Comparison of ENCODE assay signal across 22 cellular contexts in the genomic region with DNA sequence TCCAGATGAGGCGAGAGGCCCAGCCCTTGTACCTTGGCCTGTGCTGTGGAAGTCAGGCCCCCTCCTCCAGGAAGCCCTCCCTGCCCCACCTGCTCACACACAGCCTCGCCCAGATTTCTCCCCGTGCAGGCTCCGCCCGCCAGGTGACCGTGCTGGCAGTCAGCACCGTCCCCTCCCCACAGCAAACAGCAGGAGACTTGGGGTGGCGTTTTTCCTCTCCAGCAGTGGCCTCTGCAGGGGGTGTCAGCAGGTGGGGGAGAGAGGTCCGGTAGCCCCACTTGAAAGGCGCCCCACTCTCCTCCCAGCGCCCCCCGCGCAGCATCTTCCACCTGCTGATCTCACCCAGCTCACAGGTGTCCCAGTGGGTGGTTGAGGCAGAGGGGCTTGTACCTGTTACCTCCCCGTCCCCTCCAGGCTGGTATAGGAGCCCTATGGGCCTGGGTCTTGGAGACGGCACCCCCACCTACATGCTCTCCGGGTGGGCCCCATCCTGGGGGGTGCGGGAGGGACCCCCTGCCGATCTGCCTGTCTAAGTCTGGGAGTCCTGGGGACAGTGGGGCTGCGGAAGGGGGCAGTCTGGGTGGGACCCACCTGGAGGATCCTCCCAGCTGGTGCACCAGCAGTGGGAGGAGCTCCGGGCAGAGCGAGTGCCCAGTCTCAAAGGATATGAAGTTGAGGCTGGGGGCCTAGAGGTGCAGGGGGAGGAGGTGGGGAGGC. TPM values are rescaled to one million over a fixed set of nuclear protein-coding genes. Genes with fewer than 3 reads are reported as not detected.
DNase-seq lines count a peak whose midpoint lies in the region; ATAC-seq and TF ChIP-seq lines count a peak whose summit lies in the region.
"Had no signal": no experiment of that assay in that cellular context is flagged by ENCODE, and none has a peak within 500 bp of the region (broad histone marks: within the 10 kb centered on the region; RNA-seq: fewer than 3 reads in every experiment).

No MANE protein-coding gene starts in this region.

- no peaks in the 10 kb centered on the region for H3K4me1 Mint-ChIP-seq in WTC11
- H3K4me1 Mint-ChIP-seq: CD14-positive monocyte had no signal

- POLR2A ChIA-PET in HCT116 (lab: Charles Lee): no interaction called here
- POLR2A ChIA-PET in WTC11 (lab: Charles Lee): no interaction called here

- peak overlapping the region; percentile 94 for H2BK5ac ChIP-seq in neuronal stem cell (ENCODE audit: low read length)

- H3K9me3 ChIP-seq in HCT116 (ENCODE audit: control insufficient read depth in 1 of 2, insufficient read depth in 1 of 2, low read depth in 1 of 2, low read length in 2 of 2) (no peaks in the 10 kb centered on the region), neuronal stem cell (replicated peaks in 1 of 2; ENCODE audit: control insufficient read depth in 2 of 2, insufficient read depth in 1 of 2, low read depth in 1 of 2, low read length in 2 of 2) (no peaks in the 10 kb centered on the region)
- H3K9me3 ChIP-seq: SK-N-SH had no signal

- H3K4me1 ChIP-seq in HCT116 (ENCODE audit: control insufficient read depth in 1 of 2, insufficient read depth in 2 of 2, low read length in 2 of 2): peaks cover 9 to 43% of the 10 kb centered on the region in 2 experiments; a peak in 3 of 4 replicates
- peaks cover 17 to 28% of the 10 kb centered on the region in 2 donors for H3K4me1 ChIP-seq in neuronal stem cell (ENCODE audit: control insufficient read depth in 2 of 2, insufficient read depth in 1 of 2, low read depth in 1 of 2, low read length in 2 of 2)

- RAD21 ChIA-PET in HCT116 (lab: Charles Lee; ENCODE audit: low non-redundant PET in 1 of 2, low total read pairs in 2 of 2, uncharacterized antibody in 2 of 2, unreplicated experiment in 2 of 2): interaction anchor here (1.2 to 1.9 kb wide), 2 partner anchors 43 kb away, joined by 4 to 5 read pairs; no protein-coding TSS in a partner anchor

- 0 out of 2 replicates have a peak overlapping the region, but pooled peaks have one; percentile 19 for H3K4me2 ChIP-seq in HCT116 (ENCODE audit: low read length)
- no peak overlapping the region for H3K4me2 ChIP-seq in neuronal stem cell (ENCODE audit: insufficient read depth, low read length, poor library complexity, severe bottlenecking)
- H3K4me2 ChIP-seq: SK-N-SH had no signal

- H3K36me3 Mint-ChIP-seq in WTC11: no peaks in the 10 kb centered on the region
- H3K36me3 Mint-ChIP-seq: CD14-positive monocyte had no signal

- DNase-seq in NCI-H345 (lab: John Stamatoyannopoulos, UW) (peak; percentile 57), NCI-H345 treated with DMSO at 0.1 percent for 48 hours (lab: John Stamatoyannopoulos, UW; ENCODE audit: unreplicated experiment) (no peak), HCT116 (ENCODE audit: low read depth, low spot score) (no peak), WTC11 (ENCODE audit: low spot score) (no peak), neuronal stem cell (ENCODE audit: low spot score) (no peak), germinal center (ENCODE audit: low spot score) (no peak), substantia nigra (lab: John Stamatoyannopoulos, UW) (no peak)
- DNase-seq: EL, GF-D8, HCEC 1CT, IMR-90, NCI-H1105, NCI-H1694, NCI-H2081, NCI-H2171 treated with DMSO at 0.1 percent for 48 hours, NCI-H510A, PC-3, SIG-M5, SK-N-SH had no signal

- TF ChIP-seq CTCF in HCT116 (IDR thresholded peaks at IDR 0.05 in 2 of 3, conservative IDR thresholded peaks at IDR 0.05 in 1 of 3; ENCODE audit: borderline replicate concordance in 1 of 3, insufficient read depth in 1 of 3, low read depth in 2 of 3, low read length in 2 of 3): no peak
- TF ChIP-seq CTCF in WTC11 (IDR thresholded peaks at IDR 0.05): no peak

- H3K9me3 Mint-ChIP-seq in WTC11: no peaks in the 10 kb centered on the region
- H3K9me3 Mint-ChIP-seq: CD14-positive monocyte had no signal

- intact Hi-C loops in HCT116 (cut with micrococcal nuclease): no loop called here

- H4K8ac ChIP-seq in neuronal stem cell (ENCODE audit: low read depth, low read length): no peak overlapping the region

- no peaks in the 10 kb centered on the region for H3K79me2 ChIP-seq in HCT116 (ENCODE audit: insufficient read depth, low read length)

- no peaks in the 10 kb centered on the region for H4K20me1 ChIP-seq in HCT116 (ENCODE audit: insufficient read depth)

- no peak overlapping the region for H3K4me3 Mint-ChIP-seq in WTC11
- H3K4me3 Mint-ChIP-seq: CD14-positive monocyte had no signal

- H3K4ac ChIP-seq in neuronal stem cell (ENCODE audit: low read length): peak overlapping the region; percentile 53

- H2AK5ac ChIP-seq in neuronal stem cell (ENCODE audit: low read depth, low read length): peak overlapping the region; percentile 100

- H3K9ac ChIP-seq in HCT116 (ENCODE audit: low read length): no peak overlapping the region; the same call in 1 of the 2 replicates
- no peak overlapping the region for H3K9ac ChIP-seq in neuronal stem cell (ENCODE audit: low read depth, low read length, poor library complexity)
- H3K9ac ChIP-seq: SK-N-SH had no signal

- no peak for TF ChIP-seq POLR2A in HCT116 (IDR thresholded peaks at IDR 0.05; ENCODE audit: borderline replicate concordance, extremely low read depth, insufficient read depth, insufficient read length)

- no peaks in the 10 kb centered on the region for H3K9me2 ChIP-seq in HCT116 (ENCODE audit: insufficient read depth)
- H3K9me2 ChIP-seq: SK-N-SH had no signal

- peak overlapping the region; percentile 94 for H3K18ac ChIP-seq in neuronal stem cell (ENCODE audit: low read length)

- H3K14ac ChIP-seq in neuronal stem cell (ENCODE audit: low read length): no peak overlapping the region

- H3K27me3 Mint-ChIP-seq in WTC11 (ENCODE audit: low read depth): no peaks in the 10 kb centered on the region

- H3K27ac ChIP-seq in HCT116 (ENCODE audit: low read depth, low read length): no peak overlapping the region; the same call in 1 of the 2 replicates
- no peak overlapping the region for H3K27ac ChIP-seq in neuronal stem cell (replicated peaks; ENCODE audit: low read length)
- H3K27ac ChIP-seq in substantia nigra (ENCODE audit: low read depth, low read length, poor library complexity, severe bottlenecking): no peak overlapping the region

- WGBS in neuronal stem cell (ENCODE audit: extremely low coverage in 2 of 2, insufficient read length in 2 of 2, insufficient replicate concordance in 1 of 2), 2 donors: no CpG with 5 or more reads among the region's 21 CpGs

- H3K27me3 ChIP-seq in HCT116 (ENCODE audit: insufficient read depth, low read length) (no peaks in the 10 kb centered on the region), neuronal stem cell (ENCODE audit: control insufficient read depth in 3 of 3, insufficient read depth in 3 of 3, low read depth in 1 of 3, low read length in 3 of 3) (peaks cover 0 to 58% (median 2%) of the 10 kb centered on the region in 3 experiments)

- TF ChIP-seq RAD21 in HCT116 (IDR thresholded peaks at IDR 0.05; ENCODE audit: low read depth): no peak

- H3K23ac ChIP-seq in neuronal stem cell (ENCODE audit: low read depth, low read length, poor library complexity): peak overlapping the region; percentile 95

- H3K27ac Mint-ChIP-seq in WTC11: no peak overlapping the region
- H3K27ac Mint-ChIP-seq: CD14-positive monocyte had no signal

- no peak overlapping the region for H2BK120ac ChIP-seq in neuronal stem cell (ENCODE audit: low read depth, low read length)

- H3K79me1 ChIP-seq in neuronal stem cell (ENCODE audit: low read depth, low read length): no peaks in the 10 kb centered on the region

- CTCF ChIA-PET in HCT116 (lab: Charles Lee) (no interaction called here), WTC11 (lab: Charles Lee) (interaction anchor here (1.6 to 3.7 kb wide), 2 partner anchors 26 to 94 kb away, joined by 4 to 13 read pairs; no protein-coding TSS in a partner anchor)

- H3K4me3 ChIP-seq in HCT116 (replicated peaks in 1 of 2; ENCODE audit: low read depth in 1 of 2, low read length in 2 of 2): no peak overlapping the region
- no peak overlapping the region for H3K4me3 ChIP-seq in neuronal stem cell (ENCODE audit: low read length in 2 of 2)

- peak overlapping the region; percentile 94 for H2BK12ac ChIP-seq in neuronal stem cell (ENCODE audit: low read length)

- H2BK15ac ChIP-seq in neuronal stem cell (ENCODE audit: low read length): peak overlapping the region; percentile 94

- H3K36me3 ChIP-seq in HCT116 (ENCODE audit: control insufficient read depth in 1 of 2, insufficient read depth in 2 of 2, low read length in 2 of 2) (no peaks in the 10 kb centered on the region), neuronal stem cell (replicated peaks in 1 of 2; ENCODE audit: control insufficient read depth in 2 of 2, insufficient read depth in 2 of 2, low read length in 2 of 2) (no peaks in the 10 kb centered on the region)

- H4K91ac ChIP-seq in neuronal stem cell (ENCODE audit: low read depth, low read length, poor library complexity): no peak overlapping the region

- no TSS peak for BruUV-seq in HCT116 (replicated peaks; lab: Mats Ljungman, UMichigan)

- H2AFZ ChIP-seq in HCT116 (ENCODE audit: low read depth, low read length, poor library complexity, severe bottlenecking): no peak overlapping the region
- no peak overlapping the region for H2AFZ ChIP-seq in neuronal stem cell (ENCODE audit: low read length)

- ATAC-seq in HCT116 (peak; percentile 22; the same call in 1 of the 2 replicates), WTC11 (no peak), GM19452 (IDR thresholded peaks at IDR 0.05; ENCODE audit: unreplicated experiment) (no peak)

TF ChIP-seq in HCT116, 20 proteins besides CTCF, POLR2A, EP300 and RAD21 (continues in another document):
- TF ChIP-seq, protein P1, sequence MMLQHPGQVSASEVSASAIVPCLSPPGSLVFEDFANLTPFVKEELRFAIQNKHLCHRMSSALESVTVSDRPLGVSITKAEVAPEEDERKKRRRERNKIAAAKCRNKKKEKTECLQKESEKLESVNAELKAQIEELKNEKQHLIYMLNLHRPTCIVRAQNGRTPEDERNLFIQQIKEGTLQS (IDR thresholded peaks at IDR 0.05): no peak
- no peak for TF ChIP-seq CEBPB (IDR thresholded peaks at IDR 0.05; ENCODE audit: low read depth)

TF ChIP-seq in WTC11, 78 proteins besides CTCF, POLR2A, EP300 and RAD21:
- TF ChIP-seq FOXK1 (CRISPR knock-in tag; IDR thresholded peaks at IDR 0.05) (no peak), ZBTB21 (CRISPR knock-in tag; IDR thresholded peaks at IDR 0.05; ENCODE audit: borderline replicate concordance) (no peak), ZNF423 (CRISPR knock-in tag; IDR thresholded peaks at IDR 0.05) (peak; percentile 70), TP53 (CRISPR knock-in tag; IDR thresholded peaks at IDR 0.05) (no peak)

RNA-seq across cellular contexts. Expression of a gene that starts 4.2 kb away (rescaled TPM):
- total RNA-seq in HCT116 (2021; ENCODE audit: unreplicated experiment) (0.27 TPM), WTC11 (2021) (0.13 to 0.16 TPM in 2 of 3 replicates, not detected in the other)
- 0.09 and 0.16 TPM in 2 replicates for polyA plus RNA-seq in HCT116 (2012)
- polyA plus RNA-seq in neuronal stem cell (2013, experiment 1 of 2): not detected
- not detected for polyA plus RNA-seq in neuronal stem cell (2013, experiment 2 of 2)
- total RNA-seq: IMR-90, PC-3 had no signal
- polyA plus RNA-seq: CD14-positive monocyte, IMR-90, SK-N-SH had no signal

RNA-seq across cellular contexts. Expression of a gene that starts 27.7 kb away (rescaled TPM):
- total RNA-seq in HCT116 (2021; ENCODE audit: unreplicated experiment) (7.2 TPM), WTC11 (2021) (0.61 to 0.85 TPM (median 0.78 TPM) in 3 replicates)
- polyA plus RNA-seq in HCT116 (2012): 6.1 and 6.2 TPM in 2 replicates
- polyA plus RNA-seq in neuronal stem cell (2013, experiment 1 of 2): not detected
- polyA plus RNA-seq in neuronal stem cell (2013, experiment 2 of 2): not detected
- total RNA-seq: A172, IMR-90 had no signal
- polyA plus RNA-seq: CD14-positive monocyte, IMR-90, SK-N-SH had no signal

RNA-seq across cellular contexts. Expression of a gene that starts 52.7 kb away (rescaled TPM):
- 24.3 TPM for total RNA-seq in HCT116 (2021; ENCODE audit: unreplicated experiment)
- 26.8 and 30.7 TPM in 2 replicates for polyA plus RNA-seq in HCT116 (2012)
- total RNA-seq in WTC11 (2021): 38.0 to 46.9 TPM (median 46.4 TPM) in 3 replicates
- polyA plus RNA-seq in neuronal stem cell (2013, experiment 1 of 2): 21.5 TPM
- 21.7 TPM for polyA plus RNA-seq in neuronal stem cell (2013, experiment 2 of 2)
- polyA plus RNA-seq: CD14-positive monocyte, SK-N-SH had no signal
